ENCODE assay signal across 22 cellular contexts in genomic region chr12:115308918-115309317, GRCh38.
DNase-seq lines count a peak whose midpoint lies in the region; ATAC-seq, FAIRE-seq and TF ChIP-seq lines count a peak whose summit lies in the region.
"Had no signal": no experiment of that assay in that cellular context is flagged by ENCODE, and none has a peak within 500 bp of the region (broad histone marks: within the 10 kb centered on the region; RNA-seq: fewer than 3 reads in every experiment).

No MANE protein-coding gene starts in this region.

- H3K36me3 ChIP-seq in bronchial epithelial cell (ENCODE audit: control insufficient read depth, insufficient read depth, low read length) (no peaks in the 10 kb centered on the region), keratinocyte (ENCODE audit: control insufficient read depth in 2 of 2, extremely low read depth in 1 of 2, insufficient read depth in 2 of 2, low read length in 2 of 2) (no peaks in the 10 kb centered on the region)
- H3K36me3 ChIP-seq: BE2C; BLaER1 treated with 17β-estradiol and CSF1 and Interleukin-3, amounts not matched to agents 10 nM and 100 nM had no signal

- H3K27me3 ChIP-seq in bronchial epithelial cell (ENCODE audit: control insufficient read depth, insufficient read depth, low read length), result no peaks in the 10 kb centered on the region
- H3K27me3 ChIP-seq in keratinocyte (ENCODE audit: control insufficient read depth, extremely low read depth, insufficient read depth, low read length), result no peaks in the 10 kb centered on the region
- no peaks in the 10 kb centered on the region for H3K27me3 ChIP-seq in foreskin keratinocyte
- H3K27me3 ChIP-seq: BE2C; BLaER1 treated with 17β-estradiol and CSF1 and Interleukin-3, amounts not matched to agents 10 nM and 100 nM had no signal

- no peak overlapping the region for H3K9ac ChIP-seq in keratinocyte (ENCODE audit: control insufficient read depth, extremely low read depth, insufficient read depth, low read length)
- H3K9ac ChIP-seq: BLaER1 treated with 17β-estradiol and CSF1 and Interleukin-3, amounts not matched to agents 10 nM and 100 nM had no signal

- TF ChIP-seq CTCF in AG10803 (conservative IDR thresholded peaks at IDR 0.05; ENCODE audit: low read length) (no peak), bronchial epithelial cell (IDR thresholded peaks at IDR 0.05; ENCODE audit: insufficient read depth, low read length, severe bottlenecking) (no peak), fibroblast of mammary gland (conservative IDR thresholded peaks at IDR 0.05; ENCODE audit: control insufficient read depth, insufficient read depth, low read depth, low read length) (no peak), keratinocyte (optimal IDR thresholded peaks at IDR 0.05 in 1 of 3, IDR thresholded peaks at IDR 0.05 in 1 of 3, conservative IDR thresholded peaks at IDR 0.05 in 1 of 3; ENCODE audit: extremely low read depth in 1 of 3, insufficient read depth in 2 of 3, low read length in 3 of 3) (no peak), foreskin keratinocyte (conservative IDR thresholded peaks at IDR 0.05) (no peak)

- no peak overlapping the region for H2AFZ ChIP-seq in keratinocyte (ENCODE audit: control insufficient read depth, low read length)
- H2AFZ ChIP-seq: GM23338 had no signal

- peaks cover 4% of the 10 kb centered on the region for H3K4me1 ChIP-seq in keratinocyte (ENCODE audit: control insufficient read depth, extremely low read depth, insufficient read depth, low read length)
- peaks cover 4% of the 10 kb centered on the region for H3K4me1 ChIP-seq in foreskin keratinocyte

- H3K4me2 ChIP-seq in keratinocyte (ENCODE audit: control insufficient read depth, extremely low read depth, insufficient read depth, low read depth, low read length), result no peak overlapping the region
- H3K4me2 ChIP-seq: A549; BLaER1 treated with 17β-estradiol and CSF1 and Interleukin-3, amounts not matched to agents 10 nM and 100 nM; GM23338 had no signal

- no peaks in the 10 kb centered on the region for H3K79me2 ChIP-seq in keratinocyte (ENCODE audit: control insufficient read depth, insufficient read depth, low read length)

- no peaks in the 10 kb centered on the region for H3K9me1 ChIP-seq in keratinocyte (ENCODE audit: control insufficient read depth, extremely low read depth, insufficient read depth, low read length)

- FAIRE-seq in bronchial epithelial cell (lab: Jason Lieb, UNC), result peak; percentile 66
- FAIRE-seq in keratinocyte (lab: Jason Lieb, UNC), result peak; percentile 23
- FAIRE-seq: A549, GM12891, GM18507 had no signal

- no peak overlapping the region for H3K27ac ChIP-seq in keratinocyte (ENCODE audit: control insufficient read depth, insufficient read depth, low read length)
- H3K27ac ChIP-seq in foreskin keratinocyte, result no peak overlapping the region
- H3K27ac ChIP-seq: A549; BLaER1 treated with 17β-estradiol and CSF1 and Interleukin-3, amounts not matched to agents 10 nM and 100 nM had no signal

- no peaks in the 10 kb centered on the region for H3K9me3 ChIP-seq in keratinocyte (ENCODE audit: control insufficient read depth, low read depth, low read length)
- H3K9me3 ChIP-seq: A549; BE2C; BLaER1 treated with 17β-estradiol and CSF1 and Interleukin-3, amounts not matched to agents 10 nM and 100 nM; Caco-2 had no signal

- DNase-seq in AG10803 (ENCODE audit: low read depth) (peak; percentile 40), bronchial epithelial cell (ENCODE audit: low read depth) (no peak), fibroblast of mammary gland (ENCODE audit: low read depth) (peak; percentile 55), keratinocyte (ENCODE audit: low read depth, low spot score) (no peak), HUDEP-2 (lab: John Stamatoyannopoulos, UW; ENCODE audit: unreplicated experiment in 76 of 76) (no peak), foreskin keratinocyte (no peak), C1 segment of cervical spinal cord (lab: John Stamatoyannopoulos, UW) (no peak), DMS 273 (lab: John Stamatoyannopoulos, UW; ENCODE audit: unreplicated experiment) (no peak)
- DNase-seq: 8988T; ACHN; BE2C; Caco-2; CD4-positive, alpha-beta memory T cell; DMS 273 treated with DMSO at 0.1 percent for 48 hours; DMS79 treated with DMSO at 0.1 percent for 48 hours; GF-D8; HCEC 1CT had no signal

- H4K20me1 ChIP-seq in keratinocyte (ENCODE audit: control insufficient read depth, extremely low read depth, insufficient read depth, low read length), result no peaks in the 10 kb centered on the region
- H4K20me1 ChIP-seq: BLaER1 treated with 17β-estradiol and CSF1 and Interleukin-3, amounts not matched to agents 10 nM and 100 nM had no signal

- H3K4me3 ChIP-seq in AG10803 (ENCODE audit: low read length) (no peak overlapping the region), bronchial epithelial cell (ENCODE audit: low read depth, low read length) (no peak overlapping the region), fibroblast of mammary gland (ENCODE audit: control insufficient read depth, low read depth, low read length) (no peak overlapping the region), keratinocyte (ENCODE audit: control insufficient read depth in 2 of 3, extremely low read depth in 1 of 3, insufficient read depth in 2 of 3, low read depth in 1 of 3, low read length in 3 of 3) (no peak overlapping the region)
- H3K4me3 ChIP-seq: A549; BLaER1 treated with 17β-estradiol and CSF1 and Interleukin-3, amounts not matched to agents 10 nM and 100 nM; GM23338 had no signal

- no peak for ATAC-seq in foreskin keratinocyte
- ATAC-seq: A549, GM23338 had no signal

- dilution Hi-C loops in keratinocyte (cut with MboI; ENCODE audit: extremely low pct_ligation_motif_present, low sequenced_read_pairs), result no loop called here

Comparison
In these comparisons a context has a peak if more than half of its experiments do, and no peak if none do; other contexts are left out.
1. DNase-seq: peak in AG10803 (single experiment) and fibroblast of mammary gland (single experiment); none in bronchial epithelial cell (single experiment), keratinocyte (single experiment), HUDEP-2 (0 of 76), foreskin keratinocyte (0 of 2), C1 segment of cervical spinal cord (0 of 14) and DMS 273 (single experiment).